In genomic region chr3:33372218-33373081, GRCh38 we compare ENCODE assay signal across 8 cellular contexts.
DNase-seq lines count a peak whose midpoint lies in the region; ATAC-seq and TF ChIP-seq lines count a peak whose summit lies in the region.

No MANE protein-coding gene starts in this region.

- no peaks in the 10 kb centered on the region for H3K9me3 Mint-ChIP-seq in activated naive CD4-positive, alpha-beta T cell treated with anti-CD3 and anti-CD28 coated beads, Interleukin-2, amount 50 U/mL, for 72 hours

- H3K36me3 ChIP-seq in SJCRH30 (no peaks in the 10 kb centered on the region), left ventricle myocardium inferior (peaks cover 1% of the 10 kb centered on the region)

- no peak for DNase-seq in Right ventricle myocardium inferior (ENCODE audit: missing footprints)
- no peak for DNase-seq in cardiac septum (ENCODE audit: low spot score)
- peak; percentile 10 to 53 for DNase-seq in SJCRH30
- DNase-seq in activated naive CD4-positive, alpha-beta T cell treated with anti-CD3 and anti-CD28 coated beads, Interleukin-2, amount 50 U/mL, for 72 hours (ENCODE audit: low spot score in 2 of 2): peak in 1 of 2 donors; percentile 27
- DNase-seq in left ventricle myocardium inferior: no peak
- no peak for DNase-seq in retinal pigment epithelial cell (ENCODE audit: low read depth)

- intact Hi-C loops in Right ventricle myocardium inferior (cut with DNase I) (loop anchor here (1.0 to 5.0 kb wide), 2 partner anchors 241 to 425 kb away; no protein-coding TSS in a partner anchor), cardiac septum (cut with DNase I) (loop anchor here (1.0 to 5.0 kb wide), 2 partner anchors 241 to 425 kb away; no protein-coding TSS in a partner anchor), left ventricle myocardium inferior (cut with micrococcal nuclease) (loop anchor here (5.0 kb wide), 1 partner anchor 240 kb away; no protein-coding TSS in a partner anchor)

- H3K36me3 Mint-ChIP-seq in activated naive CD4-positive, alpha-beta T cell treated with anti-CD3 and anti-CD28 coated beads, Interleukin-2, amount 50 U/mL, for 72 hours: no peaks in the 10 kb centered on the region

- no peaks in the 10 kb centered on the region for H3K27me3 ChIP-seq in SJCRH30
- H3K27me3 ChIP-seq in left ventricle myocardium inferior (ENCODE audit: low read depth): no peaks in the 10 kb centered on the region

- TF ChIP-seq CTCF in left ventricle myocardium inferior (IDR thresholded peaks at IDR 0.05; ENCODE audit: borderline replicate concordance) (peak; percentile 95), retinal pigment epithelial cell (conservative IDR thresholded peaks at IDR 0.05; ENCODE audit: low read depth, low read length) (peak; percentile 94)

- H3K9me3 ChIP-seq in SJCRH30 (replicated peaks): no peaks in the 10 kb centered on the region
- no peaks in the 10 kb centered on the region for H3K9me3 ChIP-seq in left ventricle myocardium inferior (replicated peaks)

- H3K4me1 ChIP-seq in SJCRH30: no peaks in the 10 kb centered on the region
- H3K4me1 ChIP-seq in left ventricle myocardium inferior: peaks cover 4% of the 10 kb centered on the region

- peak; percentile 42 for ATAC-seq in Right ventricle myocardium inferior
- peak; percentile 73 for ATAC-seq in HG03520 (IDR thresholded peaks at IDR 0.05; ENCODE audit: unreplicated experiment)
- peak; percentile 87 to 97 for ATAC-seq in activated naive CD4-positive, alpha-beta T cell treated with anti-CD3 and anti-CD28 coated beads, Interleukin-2, amount 50 U/mL, for 72 hours
- ATAC-seq in GM21528 (IDR thresholded peaks at IDR 0.05; ENCODE audit: low FRiP score, unreplicated experiment): no peak

- H3K27ac ChIP-seq in SJCRH30: no peak overlapping the region
- no peak overlapping the region for H3K27ac ChIP-seq in left ventricle myocardium inferior (replicated peaks)

- H3K4me3 ChIP-seq in SJCRH30: no peak overlapping the region
- H3K4me3 ChIP-seq in left ventricle myocardium inferior: no peak overlapping the region
- no peak overlapping the region for H3K4me3 ChIP-seq in retinal pigment epithelial cell (ENCODE audit: low read length)

- no peak overlapping the region for H3K27ac Mint-ChIP-seq in activated naive CD4-positive, alpha-beta T cell treated with anti-CD3 and anti-CD28 coated beads, Interleukin-2, amount 50 U/mL, for 72 hours

Comparison
In these comparisons a context has a peak if more than half of its experiments do, and no peak if none do; other contexts are left out.
1. DNase-seq: peak in SJCRH30 (2 of 2); none in Right ventricle myocardium inferior (single experiment), cardiac septum (single experiment), left ventricle myocardium inferior (single experiment) and retinal pigment epithelial cell (single experiment).